In the genomic region with DNA sequence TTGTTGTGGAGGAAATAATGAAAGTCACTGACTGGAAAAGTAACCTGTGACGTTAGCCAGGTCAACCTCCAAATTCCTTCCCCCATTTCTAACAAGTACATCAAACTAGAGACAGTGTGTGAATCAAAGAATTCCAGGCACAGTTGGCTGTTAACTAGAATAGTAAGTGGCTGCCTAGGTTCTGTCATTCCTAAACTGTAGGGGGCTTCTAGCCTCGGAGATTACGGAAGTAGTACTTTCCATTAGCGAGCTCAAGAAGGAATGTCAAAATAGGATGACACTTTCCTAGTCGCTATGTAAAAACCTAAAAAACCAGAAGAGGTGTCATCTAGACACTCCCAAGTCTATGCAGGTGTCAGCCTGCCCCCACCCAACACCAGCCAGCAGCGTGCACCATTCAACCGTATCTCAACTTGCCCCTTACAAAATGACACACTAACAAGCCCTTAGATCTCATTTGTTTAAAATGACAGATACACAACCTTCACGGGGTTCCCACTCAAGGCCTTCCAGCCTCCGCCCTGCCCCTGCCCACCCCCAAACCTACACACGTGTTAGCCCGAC, we compare ENCODE assay signal across 8 cellular contexts. TPM values are rescaled to one million over a fixed set of nuclear protein-coding genes. Genes with fewer than 3 reads are reported as not detected.
DNase-seq lines count a peak whose midpoint lies in the region; ATAC-seq and TF ChIP-seq lines count a peak whose summit lies in the region.

No MANE protein-coding gene starts in this region.

- H3K4me3 ChIP-seq in esophagus (ENCODE audit: low read depth in 1 of 2, low read length in 2 of 2) = peak overlapping the region; percentile 85 to 93

- H3K27ac Mint-ChIP-seq in T-helper 1 cell treated with Interleukin-12 subunit alpha and Interleukin-12 subunit beta and Interleukin-4 antibody, amounts not matched to agents 30 μg/mL and 1 μg/mL, for 36 hours = peak overlapping the region; percentile 90
- H3K27ac Mint-ChIP-seq in neural crest cell (ENCODE audit: unreplicated experiment) = peak overlapping the region; percentile 47

- no peaks in the 10 kb centered on the region for H3K9me3 Mint-ChIP-seq in T-helper 1 cell treated with Interleukin-12 subunit alpha and Interleukin-12 subunit beta and Interleukin-4 antibody, amounts not matched to agents 30 μg/mL and 1 μg/mL, for 36 hours
- H3K9me3 Mint-ChIP-seq in neural crest cell = peaks cover 2% of the 10 kb centered on the region

- no peaks in the 10 kb centered on the region for H3K36me3 ChIP-seq in esophagus (ENCODE audit: control insufficient read depth in 2 of 2, insufficient read depth in 2 of 2, low read length in 1 of 2)

- H3K27me3 Mint-ChIP-seq in T-helper 1 cell treated with Interleukin-12 subunit alpha and Interleukin-12 subunit beta and Interleukin-4 antibody, amounts not matched to agents 30 μg/mL and 1 μg/mL, for 36 hours (ENCODE audit: low read depth) = no peaks in the 10 kb centered on the region
- peaks cover 13% of the 10 kb centered on the region for H3K27me3 Mint-ChIP-seq in neural crest cell (ENCODE audit: low read depth)

- peaks cover 7% of the 10 kb centered on the region for H3K36me3 Mint-ChIP-seq in T-helper 1 cell treated with Interleukin-12 subunit alpha and Interleukin-12 subunit beta and Interleukin-4 antibody, amounts not matched to agents 30 μg/mL and 1 μg/mL, for 36 hours (ENCODE audit: low read depth)
- H3K36me3 Mint-ChIP-seq in neural crest cell (ENCODE audit: low read depth) = no peaks in the 10 kb centered on the region

- DNase-seq in T-helper 1 cell = no peak
- peak; percentile 33 for DNase-seq in SK-N-DZ (ENCODE audit: low spot score)
- no peak for DNase-seq in neural crest cell (ENCODE audit: low read depth, low spot score)
- no peak for DNase-seq in epidermal melanocyte (ENCODE audit: insufficient read length, low spot score)
- DNase-seq in stimulated activated naive CD4-positive, alpha-beta T cell treated with Interleukin-2 at 50 U/mL for 16 hours (lab: John Stamatoyannopoulos, UW) = no peak

- H3K4me1 ChIP-seq in esophagus (ENCODE audit: control insufficient read depth in 2 of 2, insufficient read depth in 2 of 2, low read length in 1 of 2) = peaks cover 0 to 2% of the 10 kb centered on the region in 2 donors

- no peaks in the 10 kb centered on the region for H3K9me3 ChIP-seq in esophagus (ENCODE audit: control insufficient read depth in 2 of 2, insufficient read depth in 1 of 2, low read depth in 1 of 2, low read length in 1 of 2)

- ATAC-seq in HG03097 (IDR thresholded peaks at IDR 0.05; ENCODE audit: low FRiP score, unreplicated experiment) = peak; percentile 1

- peak overlapping the region; percentile 99 to 100 for H3K27ac ChIP-seq in esophagus (ENCODE audit: low read depth in 2 of 2, low read length in 1 of 2)

- 1% methylated on average over 11 of the region's 11 CpGs for WGBS in esophagus, 2 donors

- H3K4me3 Mint-ChIP-seq in T-helper 1 cell treated with Interleukin-12 subunit alpha and Interleukin-12 subunit beta and Interleukin-4 antibody, amounts not matched to agents 30 μg/mL and 1 μg/mL, for 36 hours = peak overlapping the region; percentile 96
- peak overlapping the region; percentile 99 for H3K4me3 Mint-ChIP-seq in neural crest cell

- H3K4me1 Mint-ChIP-seq in T-helper 1 cell treated with Interleukin-12 subunit alpha and Interleukin-12 subunit beta and Interleukin-4 antibody, amounts not matched to agents 30 μg/mL and 1 μg/mL, for 36 hours (ENCODE audit: low read depth) = peaks cover 6% of the 10 kb centered on the region
- H3K4me1 Mint-ChIP-seq in neural crest cell = peaks cover 14% of the 10 kb centered on the region

- TF ChIP-seq CTCF in neural crest cell (conservative IDR thresholded peaks at IDR 0.05) = peak; percentile 29

- H3K27me3 ChIP-seq in esophagus (ENCODE audit: control insufficient read depth in 1 of 2, insufficient read depth in 2 of 2, low read length in 2 of 2) = no peaks in the 10 kb centered on the region

RNA-seq across cellular contexts. Expression of a gene that starts 0.9 kb away (rescaled TPM):
- 17.7 and 42.3 TPM in 2 replicates for polyA plus RNA-seq in SK-N-DZ (2014; cell fraction: cytosol; rRNA removed)
- polyA plus RNA-seq in SK-N-DZ (2014; cell fraction: nucleus; rRNA removed) = 15.1 and 17.2 TPM in 2 replicates
- polyA plus RNA-seq in esophagus = 10 to 100 TPM in 1 of 2 donors, 1 to 10 TPM in 1; 4.6 to 11.0 TPM
- total RNA-seq in neural crest cell = 18.5 and 20.2 TPM in 2 replicates
